10 cellular contexts compared by ENCODE assay signal in the genomic region with DNA sequence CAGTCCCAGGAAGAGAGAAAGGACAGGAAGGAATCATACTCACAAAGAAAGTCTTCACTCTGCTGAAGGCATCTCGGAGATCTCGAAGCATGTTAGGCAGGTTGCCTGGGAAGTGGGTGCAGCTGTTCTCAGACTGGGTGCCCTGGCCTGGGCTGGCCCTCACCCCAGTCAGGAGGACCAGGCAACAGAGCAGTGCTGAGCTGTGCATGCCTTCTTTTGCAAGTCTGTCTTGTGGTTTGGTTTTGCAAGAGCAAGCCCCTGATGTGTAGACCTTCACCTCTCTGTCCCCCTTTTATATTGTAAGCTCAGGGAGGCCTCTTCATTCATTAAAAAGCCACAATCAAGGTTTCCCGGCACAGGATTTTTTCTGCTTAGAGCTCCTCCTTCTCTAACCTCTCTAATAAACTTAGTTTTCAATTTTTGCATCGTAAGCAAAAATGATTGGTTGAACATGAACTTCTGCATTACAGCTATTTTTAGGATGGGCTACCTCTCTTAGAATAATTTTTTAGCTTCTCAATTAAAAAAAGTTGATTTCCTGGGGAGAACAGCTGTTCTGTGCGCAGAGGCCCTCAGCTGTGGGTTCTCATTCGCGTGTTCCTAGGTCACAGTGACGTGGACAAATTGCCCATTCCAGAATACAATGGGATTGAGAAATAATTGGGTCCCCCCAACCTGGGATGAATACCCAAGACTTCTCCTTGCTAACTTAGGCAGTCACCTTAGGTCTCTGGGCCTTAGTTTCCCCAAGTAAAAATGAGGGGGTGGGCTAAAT. TPM values are rescaled to one million over a fixed set of nuclear protein-coding genes. Genes with fewer than 3 reads are reported as not detected.
DNase-seq lines count a peak whose midpoint lies in the region; ATAC-seq and TF ChIP-seq lines count a peak whose summit lies in the region.
"Had no signal": no experiment of that assay in that cellular context is flagged by ENCODE, and none has a peak within 500 bp of the region (broad histone marks: within the 10 kb centered on the region; RNA-seq: fewer than 3 reads in every experiment).

Gene IL10 (minus strand): TSS at position 267 of the 775 bp plus-strand sequence. CDS start 59 bp downstream, at position 208.

- peaks cover 18% of the 10 kb centered on the region for H3K27me3 Mint-ChIP-seq in activated naive CD4-positive, alpha-beta T cell treated with anti-CD3 and anti-CD28 coated beads for 36 hours (ENCODE audit: low read depth)

- H3K79me2 ChIP-seq in MM.1S (ENCODE audit: low read length): no peaks in the 10 kb centered on the region

- peak within 1 kb of the TSS; percentile 11 for H3K4me2 ChIP-seq in MM.1S (ENCODE audit: low read depth, low read length)

- WGBS in gastroesophageal sphincter (ENCODE audit: low coverage in 1 of 2), 2 donors: 80 to 83% methylated on average over 7 to 8 of the region's 8 CpGs

- H3K27ac Mint-ChIP-seq in activated naive CD4-positive, alpha-beta T cell treated with anti-CD3 and anti-CD28 coated beads for 36 hours: no peak within 1 kb of the TSS

- no peak within 1 kb of the TSS for H3K4me3 Mint-ChIP-seq in activated naive CD4-positive, alpha-beta T cell treated with anti-CD3 and anti-CD28 coated beads for 36 hours

- H4K20me1 ChIP-seq in MM.1S (ENCODE audit: insufficient read depth, low read length): no peaks in the 10 kb centered on the region

- CTCF ChIA-PET in activated naive CD4-positive, alpha-beta T cell treated with anti-CD3 and anti-CD28 coated beads for 36 hours (lab: Charles Lee): interaction anchor here (0.7 to 1.3 kb wide), 6 partner anchors 31 to 140 kb away, joined by 3 to 4 read pairs (median 3); no protein-coding TSS in a partner anchor

- TF ChIP-seq POLR2A in gastroesophageal sphincter (IDR thresholded peaks at IDR 0.05): no peak

- intact Hi-C loops in activated naive CD4-positive, alpha-beta T cell treated with anti-CD3 and anti-CD28 coated beads for 36 hours (cut with micrococcal nuclease): no loop called here

- ATAC-seq in gastroesophageal sphincter (peak; percentile 66), HG03196 (IDR thresholded peaks at IDR 0.05; ENCODE audit: unreplicated experiment) (no peak)

- H3K9ac ChIP-seq in MM.1S (ENCODE audit: low read length) (no peak within 1 kb of the TSS), skeletal muscle tissue (ENCODE audit: low read depth in 1 of 3, low read length in 3 of 3) (no peak within 1 kb of the TSS)

- H3K36me3 ChIP-seq in MM.1S (replicated peaks; ENCODE audit: insufficient read depth, low read length) (no peaks in the 10 kb centered on the region), gastroesophageal sphincter (no peaks in the 10 kb centered on the region), skeletal muscle tissue (ENCODE audit: control insufficient read depth in 3 of 3, insufficient read depth in 3 of 3, low read length in 3 of 3) (no peaks in the 10 kb centered on the region)

- H3K4me1 ChIP-seq in MM.1S (ENCODE audit: low read length): peaks cover 62% of the 10 kb centered on the region
- H3K4me1 ChIP-seq in gastroesophageal sphincter: no peaks in the 10 kb centered on the region
- no peaks in the 10 kb centered on the region for H3K4me1 ChIP-seq in skeletal muscle tissue (ENCODE audit: control insufficient read depth in 3 of 3, insufficient read depth in 3 of 3, low read length in 3 of 3)

- no peak for TF ChIP-seq CTCF in GM12864 (IDR thresholded peaks at IDR 0.05; ENCODE audit: low read depth, low read length, missing control alignments)
- TF ChIP-seq CTCF in MM.1S (IDR thresholded peaks at IDR 0.05; ENCODE audit: low read length): no peak
- TF ChIP-seq CTCF in gastroesophageal sphincter (IDR thresholded peaks at IDR 0.05): no peak

- DNase-seq in GM12864 (ENCODE audit: low read depth) (no peak), MM.1S (peak; percentile 45), hepatic stellate cell (ENCODE audit: low spot score) (no peak)
- DNase-seq in activated naive CD4-positive, alpha-beta T cell treated with anti-CD3 and anti-CD28 coated beads for 36 hours: no peak
- DNase-seq: EL had no signal

- H3F3A ChIP-seq in MM.1S (ENCODE audit: insufficient read depth, low read length): peaks cover 21% of the 10 kb centered on the region

- H3K9me3 Mint-ChIP-seq in activated naive CD4-positive, alpha-beta T cell treated with anti-CD3 and anti-CD28 coated beads for 36 hours: no peaks in the 10 kb centered on the region

- H3K27me3 ChIP-seq in MM.1S (replicated peaks; ENCODE audit: insufficient read depth, low read length): no peaks in the 10 kb centered on the region
- H3K27me3 ChIP-seq in gastroesophageal sphincter: peaks cover 21% of the 10 kb centered on the region
- H3K27me3 ChIP-seq in skeletal muscle tissue (ENCODE audit: control insufficient read depth in 3 of 3, insufficient read depth in 3 of 3, low read length in 3 of 3): peaks cover 0 to 11% (median 9%) of the 10 kb centered on the region in 3 donors

- no peaks in the 10 kb centered on the region for H3K36me3 Mint-ChIP-seq in activated naive CD4-positive, alpha-beta T cell treated with anti-CD3 and anti-CD28 coated beads for 36 hours (ENCODE audit: low read depth)

- no peaks in the 10 kb centered on the region for H3K9me2 ChIP-seq in MM.1S (replicated peaks; ENCODE audit: insufficient read depth, low read length)

- TF ChIP-seq EP300 in gastroesophageal sphincter (IDR thresholded peaks at IDR 0.05): no peak

- peaks cover 53% of the 10 kb centered on the region for H3K4me1 Mint-ChIP-seq in activated naive CD4-positive, alpha-beta T cell treated with anti-CD3 and anti-CD28 coated beads for 36 hours (ENCODE audit: low read depth)

- H3K4me3 ChIP-seq in GM12864 (ENCODE audit: low read depth, low read length): peak within 1 kb of the TSS; percentile 69
- H3K4me3 ChIP-seq in MM.1S (ENCODE audit: low read length): no peak within 1 kb of the TSS
- H3K4me3 ChIP-seq in gastroesophageal sphincter: peak within 1 kb of the TSS in 1 of 2 donors; percentile 16
- H3K4me3 ChIP-seq in skeletal muscle tissue (ENCODE audit: low read length in 3 of 3): no peak within 1 kb of the TSS

- H3K27ac ChIP-seq in MM.1S (ENCODE audit: low read length) (no peak within 1 kb of the TSS), gastroesophageal sphincter (peak within 1 kb of the TSS in 1 of 4 donors; percentile 37), skeletal muscle tissue (ENCODE audit: low read depth, low read length) (peak within 1 kb of the TSS; percentile 19)

- no peak within 1 kb of the TSS for H2AFZ ChIP-seq in MM.1S (ENCODE audit: low read length)

- no peaks in the 10 kb centered on the region for H3K9me3 ChIP-seq in MM.1S (replicated peaks; ENCODE audit: insufficient read depth, low read length)
- H3K9me3 ChIP-seq in gastroesophageal sphincter: no peaks in the 10 kb centered on the region
- no peaks in the 10 kb centered on the region for H3K9me3 ChIP-seq in skeletal muscle tissue (ENCODE audit: control insufficient read depth in 3 of 3, low read length in 3 of 3)

RNA-seq across cellular contexts. Expression of gene IL10, which starts in this region (rescaled TPM):
- total RNA-seq in gastroesophageal sphincter (1 to 10 TPM in 3 of 4 donors, under 1 TPM in 1; 0.45 to 9.3 (median 2.3) TPM), skeletal muscle tissue (1.6 TPM)
- total RNA-seq in activated naive CD4-positive, alpha-beta T cell treated with anti-CD3 and anti-CD28 coated beads for 36 hours: not detected
- total RNA-seq: NCI-H460, osteoblast had no signal
